In the genomic region with DNA sequence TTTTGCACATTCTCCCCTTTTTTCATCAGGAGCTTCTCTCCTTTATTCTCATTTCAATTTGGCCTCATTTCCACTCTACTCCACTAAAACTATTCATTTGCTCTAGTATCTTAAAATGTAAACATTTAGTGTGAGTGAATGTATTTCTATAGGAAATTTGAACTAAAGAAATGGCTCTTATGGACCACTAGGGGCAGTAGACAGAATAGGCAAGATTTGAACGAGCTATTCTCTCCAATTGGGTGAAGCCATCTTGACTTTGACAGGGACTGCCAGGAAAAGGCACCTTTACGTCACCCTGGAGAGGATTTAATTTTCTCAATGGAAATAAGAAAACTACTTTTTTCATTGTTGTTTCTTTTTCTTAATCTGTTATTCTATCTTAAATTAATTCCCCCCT, we compare ENCODE assay signal across 12 cellular contexts.
A peak's percentile ranks its signal among the peaks of the same experiment; 100 is the strongest.
DNase-seq lines count a peak whose midpoint lies in the region; ATAC-seq and TF ChIP-seq lines count a peak whose summit lies in the region.
"Had no signal": no experiment of that assay in that cellular context is flagged by ENCODE, and none has a peak within 500 bp of the region (broad histone marks: within the 10 kb centered on the region; RNA-seq: fewer than 3 reads in every experiment).

No MANE protein-coding gene starts in this region.

- no peak overlapping the region for H3K4me3 ChIP-seq in choroid plexus epithelial cell (ENCODE audit: low read depth, low read length)
- H3K4me3 ChIP-seq: colonic mucosa had no signal

- TF ChIP-seq CTCF in GM12872 (IDR thresholded peaks at IDR 0.05; ENCODE audit: insufficient read depth, low read depth, low read length) = peak; percentile 41
- TF ChIP-seq CTCF in choroid plexus epithelial cell (conservative IDR thresholded peaks at IDR 0.05; ENCODE audit: low read depth, low read length) = peak; percentile 30

- ATAC-seq in GM19463 (IDR thresholded peaks at IDR 0.05; ENCODE audit: unreplicated experiment) = no peak
- no peak for ATAC-seq in GM19351 (IDR thresholded peaks at IDR 0.05; ENCODE audit: unreplicated experiment)
- ATAC-seq: activated T-helper 17 cell treated with anti-CD3 and anti-CD28 coated beads, Interleukin-2, amount 50 U/mL, for 72 hours had no signal

- DNase-seq in A172 (ENCODE audit: low spot score) (peak; percentile 8), NCI-H460 (ENCODE audit: extremely low read depth, low read depth) (peak; percentile 1), choroid plexus epithelial cell (ENCODE audit: low read depth) (no peak), mesenteric fat pad (ENCODE audit: low spot score) (no peak), NCI-H146 treated with DMSO at 0.1 percent for 48 hours (lab: John Stamatoyannopoulos, UW; ENCODE audit: unreplicated experiment) (no peak)
- DNase-seq: CD4-positive, alpha-beta T cell; colonic mucosa; hypothalamus had no signal

Comparison
In these comparisons a context has a peak if more than half of its experiments do, and no peak if none do; other contexts are left out.
1. DNase-seq: peak in A172 (single experiment) and NCI-H460 (single experiment); none in choroid plexus epithelial cell (single experiment), mesenteric fat pad (single experiment) and NCI-H146 treated with DMSO at 0.1 percent for 48 hours (single experiment).